In the genomic region with DNA sequence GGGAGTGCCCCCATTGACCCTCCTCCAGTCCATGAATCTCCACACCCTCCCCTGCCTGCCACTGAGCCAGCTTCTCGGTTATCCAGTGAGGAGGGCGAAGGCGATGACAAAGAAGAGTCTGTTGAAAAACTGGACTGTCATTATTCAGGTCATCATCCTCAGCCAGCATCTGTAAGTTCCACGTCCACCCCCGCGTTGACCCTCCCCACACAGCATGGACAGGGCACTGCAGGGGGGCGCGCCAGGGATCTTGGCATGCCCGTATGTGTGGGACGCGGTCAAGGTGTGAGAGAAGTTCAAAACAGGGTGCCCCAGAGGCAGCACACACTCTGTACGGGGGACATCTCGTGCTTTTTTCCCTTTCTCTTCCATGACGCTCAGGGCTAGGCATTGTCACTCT, we compare ENCODE assay signal across 17 cellular contexts. TPM values are rescaled to one million over a fixed set of nuclear protein-coding genes. Genes with fewer than 3 reads are reported as not detected.
DNase-seq lines count a peak whose midpoint lies in the region; ATAC-seq and TF ChIP-seq lines count a peak whose summit lies in the region.
"Had no signal": no experiment of that assay in that cellular context is flagged by ENCODE, and none has a peak within 500 bp of the region (broad histone marks: within the 10 kb centered on the region; RNA-seq: fewer than 3 reads in every experiment).

No MANE protein-coding gene starts in this region.

- TF ChIP-seq CTCF in natural killer cell (IDR thresholded peaks at IDR 0.05): no peak

- peaks cover 58% of the 10 kb centered on the region for H3K36me3 Mint-ChIP-seq in activated naive CD8-positive, alpha-beta T cell treated with anti-CD3 and anti-CD28 coated beads, Interleukin-2, amount 50 U/mL, for 24 hours (ENCODE audit: low read depth)
- H3K36me3 Mint-ChIP-seq in natural killer cell: peaks cover 15% of the 10 kb centered on the region

- no peaks in the 10 kb centered on the region for H3K9me3 ChIP-seq in stomach smooth muscle (ENCODE audit: control insufficient read depth in 2 of 2, low read length in 2 of 2)

- peak; percentile 35 for ATAC-seq in stimulated activated naive CD8-positive, alpha-beta T cell treated with anti-CD3 and anti-CD28 coated beads, Interleukin-15, amount 100 ng/mL, for 72 hours
- ATAC-seq in stimulated activated naive CD8-positive, alpha-beta T cell treated with anti-CD3 and anti-CD28 coated beads, Interleukin-15, Interleukin-2, amounts not matched to agents 100 U/mL and 50 U/mL, for 24 hours: no peak
- no peak for ATAC-seq in activated naive CD8-positive, alpha-beta T cell treated with anti-CD3 and anti-CD28 coated beads, Interleukin-2, amount 50 U/mL, for 24 hours
- ATAC-seq in natural killer cell: no peak
- ATAC-seq in HG03159 (IDR thresholded peaks at IDR 0.05; ENCODE audit: unreplicated experiment): no peak
- no peak for ATAC-seq in HG03135 (IDR thresholded peaks at IDR 0.05; ENCODE audit: unreplicated experiment)

- intact Hi-C loops in natural killer cell (cut with micrococcal nuclease): no loop called here

- no peak for DNase-seq in stimulated activated naive CD8-positive, alpha-beta T cell treated with anti-CD3 and anti-CD28 coated beads, Interleukin-15, amount 100 ng/mL, for 72 hours
- DNase-seq in stimulated activated naive CD8-positive, alpha-beta T cell treated with anti-CD3 and anti-CD28 coated beads, Interleukin-15, Interleukin-2, amounts not matched to agents 100 U/mL and 50 U/mL, for 24 hours: no peak
- no peak for DNase-seq in activated naive CD8-positive, alpha-beta T cell treated with anti-CD3 and anti-CD28 coated beads, Interleukin-2, amount 50 U/mL, for 24 hours
- DNase-seq in natural killer cell: no peak
- DNase-seq in stimulated activated CD4-positive, alpha-beta T cell treated with anti-CD3 and anti-CD28 coated beads, Interleukin-4, amount 100 ng/mL, for 4 hours: no peak
- DNase-seq: CD4-positive, CD25-positive, alpha-beta regulatory T cell; DMS79; GM23248; HCEC 1CT; NCI-H187 treated with DMSO at 0.1 percent for 48 hours; NCI-H2171; NCI-H446; NCI-H69; Right ventricle myocardium superior had no signal

- H3K4me1 Mint-ChIP-seq in stimulated activated naive CD8-positive, alpha-beta T cell treated with anti-CD3 and anti-CD28 coated beads, Interleukin-15, amount 100 ng/mL, for 72 hours: peaks cover 63% of the 10 kb centered on the region
- peaks cover 21% of the 10 kb centered on the region for H3K4me1 Mint-ChIP-seq in activated naive CD8-positive, alpha-beta T cell treated with anti-CD3 and anti-CD28 coated beads, Interleukin-2, amount 50 U/mL, for 24 hours
- H3K4me1 Mint-ChIP-seq in natural killer cell: peaks cover 20 to 28% of the 10 kb centered on the region in 2 donors

- peak overlapping the region; percentile 24 for H3K27ac ChIP-seq in stomach smooth muscle (ENCODE audit: low read length)
- H3K27ac ChIP-seq: GM23248 had no signal

- H3K9ac ChIP-seq in stomach smooth muscle (ENCODE audit: low read length in 2 of 2): no peak overlapping the region
- H3K9ac ChIP-seq: GM23248 had no signal

- no peaks in the 10 kb centered on the region for H3K9me3 Mint-ChIP-seq in stimulated activated naive CD8-positive, alpha-beta T cell treated with anti-CD3 and anti-CD28 coated beads, Interleukin-15, amount 100 ng/mL, for 72 hours
- H3K9me3 Mint-ChIP-seq in activated naive CD8-positive, alpha-beta T cell treated with anti-CD3 and anti-CD28 coated beads, Interleukin-2, amount 50 U/mL, for 24 hours: no peaks in the 10 kb centered on the region
- H3K9me3 Mint-ChIP-seq in natural killer cell: no peaks in the 10 kb centered on the region
- H3K9me3 Mint-ChIP-seq: CD4-positive, CD25-positive, alpha-beta regulatory T cell had no signal

- no peaks in the 10 kb centered on the region for H3K27me3 Mint-ChIP-seq in stimulated activated naive CD8-positive, alpha-beta T cell treated with anti-CD3 and anti-CD28 coated beads, Interleukin-15, amount 100 ng/mL, for 72 hours
- H3K27me3 Mint-ChIP-seq in activated naive CD8-positive, alpha-beta T cell treated with anti-CD3 and anti-CD28 coated beads, Interleukin-2, amount 50 U/mL, for 24 hours: no peaks in the 10 kb centered on the region
- no peaks in the 10 kb centered on the region for H3K27me3 Mint-ChIP-seq in natural killer cell (ENCODE audit: low read depth in 2 of 2)
- H3K27me3 Mint-ChIP-seq: CD4-positive, CD25-positive, alpha-beta regulatory T cell had no signal

- peak overlapping the region in 1 of 2 donors; percentile 83 for H3K27ac Mint-ChIP-seq in stimulated activated naive CD8-positive, alpha-beta T cell treated with anti-CD3 and anti-CD28 coated beads, Interleukin-15, amount 100 ng/mL, for 72 hours
- H3K27ac Mint-ChIP-seq in activated naive CD8-positive, alpha-beta T cell treated with anti-CD3 and anti-CD28 coated beads, Interleukin-2, amount 50 U/mL, for 24 hours: peak overlapping the region; percentile 57
- H3K27ac Mint-ChIP-seq in natural killer cell: peak overlapping the region; percentile 15 to 45

- no peaks in the 10 kb centered on the region for H3K27me3 ChIP-seq in stomach smooth muscle (ENCODE audit: control insufficient read depth in 1 of 2, insufficient read depth in 2 of 2, low read length in 2 of 2)

- no peak overlapping the region for H3K4me3 ChIP-seq in stomach smooth muscle (ENCODE audit: low read length in 2 of 2)
- H3K4me3 ChIP-seq: GM23248 had no signal

- H3K4me1 ChIP-seq in stomach smooth muscle (ENCODE audit: control insufficient read depth, insufficient read depth, low read length): peaks cover 3% of the 10 kb centered on the region

- peaks cover 54 to 57% of the 10 kb centered on the region in 2 donors for H3K36me3 ChIP-seq in stomach smooth muscle (ENCODE audit: control insufficient read depth in 2 of 2, insufficient read depth in 2 of 2, low read length in 2 of 2)

- H3K4me3 Mint-ChIP-seq in stimulated activated naive CD8-positive, alpha-beta T cell treated with anti-CD3 and anti-CD28 coated beads, Interleukin-15, amount 100 ng/mL, for 72 hours: no peak overlapping the region
- H3K4me3 Mint-ChIP-seq in activated naive CD8-positive, alpha-beta T cell treated with anti-CD3 and anti-CD28 coated beads, Interleukin-2, amount 50 U/mL, for 24 hours: no peak overlapping the region
- no peak overlapping the region for H3K4me3 Mint-ChIP-seq in natural killer cell

RNA-seq across cellular contexts. Expression of gene PSMD6, which starts 33.1 kb away (rescaled TPM):
- 100 to 1,000 TPM in 2 of 3 donors, 10 to 100 TPM in 1; 84.4 to 105 (median 102) TPM for total RNA-seq in natural killer cell
